Comparison of ENCODE assay signal across 13 cellular contexts in genomic region chr1:99529002-99529401, GRCh38.
A peak's percentile ranks its signal among the peaks of the same experiment; 100 is the strongest.
DNase-seq lines count a peak whose midpoint lies in the region; ATAC-seq and TF ChIP-seq lines count a peak whose summit lies in the region.
"Had no signal": no experiment of that assay in that cellular context is flagged by ENCODE, and none has a peak within 500 bp of the region (broad histone marks: within the 10 kb centered on the region; RNA-seq: fewer than 3 reads in every experiment).

No MANE protein-coding gene starts in this region.

- no peak overlapping the region for H3K4me3 ChIP-seq in heart right ventricle
- no peak overlapping the region for H3K4me3 ChIP-seq in right atrium auricular region
- H3K4me3 ChIP-seq in WERI-Rb-1 (ENCODE audit: low read depth, low read length) = no peak overlapping the region
- no peak overlapping the region for H3K4me3 ChIP-seq in epithelial cell of esophagus (ENCODE audit: low read length)
- H3K4me3 ChIP-seq: A549 had no signal

- intact Hi-C loops in heart right ventricle (cut with DNase I) = loop anchor here in 2 of 10 donors (5.0 to 10.0 kb wide), 2 partner anchors 176 to 347 kb away; no protein-coding TSS in a partner anchor

- H3K4me1 ChIP-seq in heart right ventricle = peaks cover 0 to 31% (median 12%) of the 10 kb centered on the region in 9 donors
- H3K4me1 ChIP-seq in right atrium auricular region = peaks cover 0 to 3% of the 10 kb centered on the region in 2 donors
- H3K4me1 ChIP-seq: A549 had no signal

- 64 to 70% methylated on average over 3 of the region's 3 CpGs for WGBS in heart right ventricle, 2 donors

- TF ChIP-seq CTCF in heart right ventricle (IDR thresholded peaks at IDR 0.05) (no peak), right atrium auricular region (IDR thresholded peaks at IDR 0.05) (no peak), WERI-Rb-1 (IDR thresholded peaks at IDR 0.05; ENCODE audit: low read depth, low read length) (no peak), epithelial cell of esophagus (IDR thresholded peaks at IDR 0.05; ENCODE audit: insufficient read depth, low read depth, low read length, missing control alignments) (no peak)

- ATAC-seq in heart right ventricle = peak in 5 of 8 donors; percentile 6 to 61 (median 40)
- ATAC-seq in GM19395 (IDR thresholded peaks at IDR 0.05; ENCODE audit: unreplicated experiment) = no peak
- ATAC-seq: A549 had no signal

- no peaks in the 10 kb centered on the region for H3K9me3 ChIP-seq in heart right ventricle
- no peaks in the 10 kb centered on the region for H3K9me3 ChIP-seq in right atrium auricular region
- H3K9me3 ChIP-seq in WERI-Rb-1 (ENCODE audit: severe bottlenecking) = no peaks in the 10 kb centered on the region
- H3K9me3 ChIP-seq: A549, BE2C had no signal

- H3K36me3 ChIP-seq in heart right ventricle = no peaks in the 10 kb centered on the region
- H3K36me3 ChIP-seq in right atrium auricular region = no peaks in the 10 kb centered on the region
- H3K36me3 ChIP-seq in WERI-Rb-1 = no peaks in the 10 kb centered on the region
- H3K36me3 ChIP-seq: BE2C had no signal

- H3K27me3 ChIP-seq in heart right ventricle (no peaks in the 10 kb centered on the region), right atrium auricular region (no peaks in the 10 kb centered on the region), WERI-Rb-1 (ENCODE audit: insufficient read depth, low read depth, severe bottlenecking) (no peaks in the 10 kb centered on the region)
- H3K27me3 ChIP-seq: BE2C had no signal

- H3K27ac ChIP-seq in heart right ventricle = no peak overlapping the region
- H3K27ac ChIP-seq in right atrium auricular region = no peak overlapping the region
- H3K27ac ChIP-seq in WERI-Rb-1 = peak overlapping the region; percentile 20; the same call in 1 of the 2 replicates
- H3K27ac ChIP-seq: A549, C4-2B, HL-60 had no signal

- DNase-seq in heart right ventricle (no peak), right atrium auricular region (ENCODE audit: low spot score) (no peak), WERI-Rb-1 (no peak), epithelial cell of esophagus (ENCODE audit: low read depth) (peak; percentile 54)
- DNase-seq in activated CD8-positive, alpha-beta memory T cell treated with anti-CD3 and anti-CD28 coated beads, Interleukin-2, amount 50 U/mL, for 4 hours = no peak
- DNase-seq: BE2C; CD4-positive, alpha-beta memory T cell; DMS79; H7 had no signal
